9 cellular contexts compared by ENCODE assay signal in genomic region chr1:161304927-161305871, GRCh38. TPM values are rescaled to one million over a fixed set of nuclear protein-coding genes. Genes with fewer than 3 reads are reported as not detected.
DNase-seq lines count a peak whose midpoint lies in the region; ATAC-seq and TF ChIP-seq lines count a peak whose summit lies in the region.
"Had no signal": no experiment of that assay in that cellular context is flagged by ENCODE, and none has a peak within 500 bp of the region (broad histone marks: within the 10 kb centered on the region; RNA-seq: fewer than 3 reads in every experiment).

No MANE protein-coding gene starts in this region.

- H2AFZ ChIP-seq in OCI-LY1 (ENCODE audit: low read length) (no peak overlapping the region), osteoblast (ENCODE audit: low read length) (peak overlapping the region; percentile 95)

- peak overlapping the region; percentile 19 for H3K27ac Mint-ChIP-seq in Caco-2 (ENCODE audit: unreplicated experiment)

- POLR2A ChIA-PET in Caco-2 (lab: Charles Lee): no interaction called here

- H3K9ac ChIP-seq in OCI-LY1 (ENCODE audit: low read length): peak overlapping the region; percentile 74

- no TSS peak for BruUV-seq in Caco-2 (replicated peaks; lab: Mats Ljungman, UMichigan)

- DNase-seq in Caco-2: no peak
- DNase-seq in epithelial cell of esophagus (ENCODE audit: low read depth): no peak
- peak; percentile 73 for DNase-seq in osteoblast (ENCODE audit: insufficient read length, low spot score, missing footprints)
- no peak for DNase-seq in NCI-H1417 treated with DMSO at 0.1 percent for 48 hours (lab: John Stamatoyannopoulos, UW)
- DNase-seq in GM19238 (ENCODE audit: insufficient read length, low spot score): no peak
- DNase-seq in NCI-H187 (lab: John Stamatoyannopoulos, UW): no peak

- H3K4me3 ChIP-seq in Caco-2 (ENCODE audit: low read depth, low read length): no peak overlapping the region
- H3K4me3 ChIP-seq in OCI-LY1 (ENCODE audit: low read depth, low read length, poor library complexity, severe bottlenecking): peak overlapping the region; percentile 91
- peak overlapping the region; percentile 63 for H3K4me3 ChIP-seq in epithelial cell of esophagus (ENCODE audit: low read length)
- H3K4me3 ChIP-seq in osteoblast (ENCODE audit: insufficient read depth, low read length): peak overlapping the region; percentile 84

- intact Hi-C loops in Caco-2 (cut with micrococcal nuclease; ENCODE audit: unreplicated experiment): no loop called here

- no peaks in the 10 kb centered on the region for H3K9me2 ChIP-seq in OCI-LY1 (ENCODE audit: low read depth, low read length)

- CTCF ChIA-PET in Caco-2 (lab: Charles Lee): no interaction called here

- no peak overlapping the region for H3K4me3 Mint-ChIP-seq in Caco-2 (ENCODE audit: unreplicated experiment)

- no peak for TF ChIP-seq CTCF in Caco-2 (IDR thresholded peaks at IDR 0.05; ENCODE audit: insufficient read depth in 1 of 2, low read depth in 1 of 2, low read length in 1 of 2, severe bottlenecking in 1 of 2, unreplicated experiment in 1 of 2)
- TF ChIP-seq CTCF in OCI-LY1 (IDR thresholded peaks at IDR 0.05; ENCODE audit: low read length): no peak
- no peak for TF ChIP-seq CTCF in epithelial cell of esophagus (IDR thresholded peaks at IDR 0.05; ENCODE audit: insufficient read depth, low read depth, low read length, missing control alignments)
- TF ChIP-seq CTCF in osteoblast (IDR thresholded peaks at IDR 0.05; ENCODE audit: extremely low read depth, low read depth, low read length): no peak

- no peaks in the 10 kb centered on the region for H3K27me3 Mint-ChIP-seq in Caco-2 (ENCODE audit: insufficient read depth, unreplicated experiment)

- H3K9me3 Mint-ChIP-seq in Caco-2 (ENCODE audit: unreplicated experiment): no peaks in the 10 kb centered on the region

- H3K9me3 ChIP-seq in Caco-2 (no peaks in the 10 kb centered on the region), OCI-LY1 (ENCODE audit: low read length) (no peaks in the 10 kb centered on the region), osteoblast (ENCODE audit: low read depth, low read length) (no peaks in the 10 kb centered on the region)

- H4K20me1 ChIP-seq in OCI-LY1 (ENCODE audit: insufficient read depth, low read length): no peaks in the 10 kb centered on the region
- H4K20me1 ChIP-seq in osteoblast (ENCODE audit: insufficient read depth, low read length): no peaks in the 10 kb centered on the region

- H3K27me3 ChIP-seq in Caco-2 (replicated peaks; ENCODE audit: control insufficient read depth, insufficient read depth, low read length): no peaks in the 10 kb centered on the region
- no peaks in the 10 kb centered on the region for H3K27me3 ChIP-seq in OCI-LY1 (ENCODE audit: insufficient read depth, low read length)
- no peaks in the 10 kb centered on the region for H3K27me3 ChIP-seq in osteoblast (ENCODE audit: insufficient read depth, low read length)

- H3K4me2 ChIP-seq in OCI-LY1 (ENCODE audit: low read length) (peak overlapping the region; percentile 76), osteoblast (ENCODE audit: insufficient read depth, low read length) (peak overlapping the region; percentile 87)

- no peak for ATAC-seq in GM19397 (IDR thresholded peaks at IDR 0.05; ENCODE audit: unreplicated experiment)

- H3K4me1 ChIP-seq in Caco-2 (0 out of 2 replicates have a peak, but pooled peaks cover 3% of the 10 kb centered on the region), OCI-LY1 (ENCODE audit: insufficient read depth, low read length, severe bottlenecking) (peaks cover 35% of the 10 kb centered on the region), osteoblast (ENCODE audit: insufficient read depth, low read length) (peaks cover 29% of the 10 kb centered on the region)

- H3F3A ChIP-seq in OCI-LY1 (ENCODE audit: insufficient read depth, low read length): no peaks in the 10 kb centered on the region; the same call in 1 of the 2 replicates

- H3K4me1 Mint-ChIP-seq in Caco-2 (ENCODE audit: low read depth, unreplicated experiment): no peaks in the 10 kb centered on the region

- H3K36me3 ChIP-seq in Caco-2 (ENCODE audit: control insufficient read depth, insufficient read depth, low read length): no peaks in the 10 kb centered on the region
- H3K36me3 ChIP-seq in OCI-LY1 (ENCODE audit: insufficient read depth, low read length): peaks cover 11% of the 10 kb centered on the region; the same call in 1 of the 2 replicates
- no peaks in the 10 kb centered on the region for H3K36me3 ChIP-seq in osteoblast (ENCODE audit: insufficient read depth, low read length)

- H3K27ac ChIP-seq in OCI-LY1 (ENCODE audit: low read depth, low read length, poor library complexity, severe bottlenecking): no peak overlapping the region
- H3K27ac ChIP-seq in osteoblast (ENCODE audit: low read depth, low read length): peak overlapping the region; percentile 9
- H3K27ac ChIP-seq: epithelial cell of prostate had no signal

- H3K79me2 ChIP-seq in OCI-LY1 (ENCODE audit: insufficient read depth, low read length): no peaks in the 10 kb centered on the region; the same call in 1 of the 2 replicates
- peaks cover 10% of the 10 kb centered on the region for H3K79me2 ChIP-seq in osteoblast (ENCODE audit: insufficient read depth, low read length)

- H3K36me3 Mint-ChIP-seq in Caco-2 (ENCODE audit: insufficient read depth, unreplicated experiment): no peaks in the 10 kb centered on the region

RNA-seq across cellular contexts. Expression of gene MPZ, which starts 4.6 kb away (rescaled TPM):
- total RNA-seq in Caco-2 (2022) (0.20 and 0.23 TPM in 2 replicates), osteoblast (0.88 and 2.2 TPM in 2 replicates)

RNA-seq across cellular contexts. Expression of gene SDHC, which starts 9.0 kb away (rescaled TPM):
- total RNA-seq in Caco-2 (2022): 261 and 268 TPM in 2 replicates
- 20.3 and 26.5 TPM in 2 replicates for total RNA-seq in osteoblast

RNA-seq across cellular contexts. Expression of gene PCP4L1, which starts 46.7 kb away (rescaled TPM):
- total RNA-seq in Caco-2 (2022) (2.5 and 3.3 TPM in 2 replicates), osteoblast (not detected in 2 replicates)
